ENCODE assay signal across 8 cellular contexts in genomic region chr18:3595282-3596273, GRCh38.
DNase-seq lines count a peak whose midpoint lies in the region; ATAC-seq and TF ChIP-seq lines count a peak whose summit lies in the region.

No MANE protein-coding gene starts in this region.

- no peaks in the 10 kb centered on the region for H3K9me3 ChIP-seq in KOPT-K1 (ENCODE audit: insufficient read depth, low read length, poor library complexity, severe bottlenecking)
- no peaks in the 10 kb centered on the region for H3K9me3 ChIP-seq in SK-N-SH

- TF ChIP-seq CTCF in GM06990 (IDR thresholded peaks at IDR 0.05; ENCODE audit: insufficient read depth, low read length, poor library complexity, severe bottlenecking) (no peak), GM23338 (conservative IDR thresholded peaks at IDR 0.05; ENCODE audit: low read depth in 2 of 2) (no peak), SK-N-SH (IDR thresholded peaks at IDR 0.05) (no peak)

- CTCF ChIA-PET in SK-N-SH (lab: Yijun Ruan, JAX) (interaction anchor here (0.6 to 6.1 kb wide), 24 partner anchors 10 to 329 kb away, joined by 3 to 76 read pairs (median 5); no protein-coding TSS in a partner anchor), HEK293T (lab: Yijun Ruan, JAX) (interaction anchor here (0.6 to 2.2 kb wide), 3 partner anchors 8 to 59 kb away, joined by 3 to 10 read pairs (median 6); no protein-coding TSS in a partner anchor)

- H3K9me2 ChIP-seq in GM23338 (ENCODE audit: insufficient read depth): no peaks in the 10 kb centered on the region
- no peaks in the 10 kb centered on the region for H3K9me2 ChIP-seq in SK-N-SH

- DNase-seq in GM06990 (ENCODE audit: extremely low read depth, insufficient read length): peak; percentile 64
- DNase-seq in GM23338 (ENCODE audit: low spot score): no peak
- no peak for DNase-seq in SK-N-SH
- DNase-seq in central memory CD4-positive, alpha-beta T cell: peak; percentile 27
- DNase-seq in kidney tubule cell (ENCODE audit: low spot score): peak; percentile 99
- DNase-seq in HEK293T (ENCODE audit: extremely low spot score): no peak

- peaks cover 19% of the 10 kb centered on the region for H3K79me2 ChIP-seq in GM23338 (replicated peaks; ENCODE audit: insufficient read depth)
- peaks cover 41% of the 10 kb centered on the region for H3K79me2 ChIP-seq in SK-N-SH (ENCODE audit: insufficient read depth)

- WGBS in SK-N-SH (ENCODE audit: low lambda C conversion rate): 47% methylated on average over 8 of the region's 8 CpGs

- H3K27me3 ChIP-seq in GM06990 (replicated peaks; ENCODE audit: control insufficient read depth, insufficient read depth, low read length) (no peaks in the 10 kb centered on the region), GM23338 (ENCODE audit: insufficient read depth) (peaks cover 25% of the 10 kb centered on the region), SK-N-SH (ENCODE audit: insufficient read depth) (no peaks in the 10 kb centered on the region)

- H3K4me2 ChIP-seq in GM23338: peak overlapping the region; percentile 72
- H3K4me2 ChIP-seq in SK-N-SH: peak overlapping the region; percentile 93

- TF ChIP-seq EP300 in SK-N-SH (IDR thresholded peaks at IDR 0.05; ENCODE audit: borderline replicate concordance in 1 of 2, low read depth in 1 of 2, low read length in 1 of 2): peak in 1 of 2 experiments; percentile 64; a peak in 1 of 4 replicates

- peak overlapping the region; percentile 97 for H3K27ac Mint-ChIP-seq in GM23338
- peak overlapping the region; percentile 100 for H3K27ac Mint-ChIP-seq in stimulated activated naive CD8-positive, alpha-beta T cell treated with anti-CD3 and anti-CD28 coated beads, Interleukin-15, Interleukin-2, amounts not matched to agents 100 ng/mL and 50 ng/mL, for 24 hours

- H3K4me3 ChIP-seq in GM06990 (replicated peaks; ENCODE audit: low read depth, low read length) (peak overlapping the region; percentile 44), GM23338 (peak overlapping the region; percentile 48; the same call in 1 of the 2 replicates), SK-N-SH (ENCODE audit: low read depth in 2 of 2, low read length in 1 of 2) (peak overlapping the region; percentile 53 to 67)

- H3F3A ChIP-seq in GM23338 (replicated peaks; ENCODE audit: low read depth): peaks cover 19% of the 10 kb centered on the region
- peaks cover 41% of the 10 kb centered on the region for H3F3A ChIP-seq in SK-N-SH (replicated peaks; ENCODE audit: insufficient read depth)

- H3K36me3 ChIP-seq in GM06990 (ENCODE audit: control insufficient read depth, insufficient read depth, low read length) (no peaks in the 10 kb centered on the region), GM23338 (ENCODE audit: insufficient read depth) (no peaks in the 10 kb centered on the region; the same call in 1 of the 2 replicates), KOPT-K1 (ENCODE audit: insufficient read depth, low read length) (no peaks in the 10 kb centered on the region), SK-N-SH (replicated peaks in 1 of 2; ENCODE audit: control insufficient read depth in 1 of 2, insufficient read depth in 2 of 2, low read length in 1 of 2) (peaks cover 0 to 4% of the 10 kb centered on the region in 2 experiments)

- H3K36me3 Mint-ChIP-seq in GM23338 (ENCODE audit: low read depth): peaks cover 21% of the 10 kb centered on the region
- peaks cover 9% of the 10 kb centered on the region for H3K36me3 Mint-ChIP-seq in stimulated activated naive CD8-positive, alpha-beta T cell treated with anti-CD3 and anti-CD28 coated beads, Interleukin-15, Interleukin-2, amounts not matched to agents 100 ng/mL and 50 ng/mL, for 24 hours (ENCODE audit: low read depth)

- H3K4me1 Mint-ChIP-seq in GM23338: peaks cover 62% of the 10 kb centered on the region
- peaks cover 74% of the 10 kb centered on the region for H3K4me1 Mint-ChIP-seq in stimulated activated naive CD8-positive, alpha-beta T cell treated with anti-CD3 and anti-CD28 coated beads, Interleukin-15, Interleukin-2, amounts not matched to agents 100 ng/mL and 50 ng/mL, for 24 hours (ENCODE audit: low read depth)

- POLR2A ChIA-PET in SK-N-SH (lab: Yijun Ruan, JAX) (interaction anchor here (0.6 to 2.4 kb wide), 5 partner anchors 19 to 312 kb away, joined by 4 to 10 read pairs (median 6); no protein-coding TSS in a partner anchor), HEK293T (lab: Yijun Ruan, JAX) (interaction anchor here (2.0 to 2.5 kb wide), 2 partner anchors 8 to 10 kb away, joined by 8 to 19 read pairs; no protein-coding TSS in a partner anchor)

- peak overlapping the region; percentile 92 for H3K9ac ChIP-seq in SK-N-SH

- H3K9me3 Mint-ChIP-seq in GM23338: no peaks in the 10 kb centered on the region
- H3K9me3 Mint-ChIP-seq in stimulated activated naive CD8-positive, alpha-beta T cell treated with anti-CD3 and anti-CD28 coated beads, Interleukin-15, Interleukin-2, amounts not matched to agents 100 ng/mL and 50 ng/mL, for 24 hours: no peaks in the 10 kb centered on the region

- H3K4me3 Mint-ChIP-seq in GM23338: peak overlapping the region; percentile 67
- H3K4me3 Mint-ChIP-seq in stimulated activated naive CD8-positive, alpha-beta T cell treated with anti-CD3 and anti-CD28 coated beads, Interleukin-15, Interleukin-2, amounts not matched to agents 100 ng/mL and 50 ng/mL, for 24 hours: peak overlapping the region; percentile 91

- H3K27me3 Mint-ChIP-seq in GM23338 (ENCODE audit: insufficient read depth, low read depth, poor library complexity): peaks cover 26% of the 10 kb centered on the region
- H3K27me3 Mint-ChIP-seq in stimulated activated naive CD8-positive, alpha-beta T cell treated with anti-CD3 and anti-CD28 coated beads, Interleukin-15, Interleukin-2, amounts not matched to agents 100 ng/mL and 50 ng/mL, for 24 hours: no peaks in the 10 kb centered on the region

- H3K27ac ChIP-seq in GM23338 (ENCODE audit: low read depth) (peak overlapping the region; percentile 88), KOPT-K1 (ENCODE audit: low read depth, low read length, poor library complexity, severe bottlenecking) (peak overlapping the region; percentile 87), SK-N-SH (ENCODE audit: low read depth in 2 of 2, low read length in 1 of 2) (peak overlapping the region; percentile 100)

- no peak for TF ChIP-seq RAD21 in SK-N-SH (IDR thresholded peaks at IDR 0.05; ENCODE audit: low read length)

- no peak for ATAC-seq in GM23338

- H2AFZ ChIP-seq in GM23338: no peak overlapping the region
- H2AFZ ChIP-seq in SK-N-SH (ENCODE audit: low read depth): no peak overlapping the region

- H3K4me1 ChIP-seq in GM23338 (ENCODE audit: insufficient read depth) (peaks cover 56% of the 10 kb centered on the region), SK-N-SH (ENCODE audit: control insufficient read depth in 1 of 2, insufficient read depth in 2 of 2, low read depth in 1 of 2, low read length in 1 of 2) (peaks cover 36 to 52% of the 10 kb centered on the region in 2 experiments)

- no peaks in the 10 kb centered on the region for H4K20me1 ChIP-seq in GM23338 (replicated peaks; ENCODE audit: insufficient read depth)
- H4K20me1 ChIP-seq in SK-N-SH (ENCODE audit: insufficient read depth): no peaks in the 10 kb centered on the region

TF ChIP-seq in SK-N-SH, 30 proteins besides CTCF, POLR2A, EP300 and RAD21 (continues in another document):
- TF ChIP-seq SIN3A (IDR thresholded peaks at IDR 0.05; ENCODE audit: borderline replicate concordance, low read depth, low read length) (no peak), JUND (IDR thresholded peaks at IDR 0.05) (peak; percentile 80), RFX5 (IDR thresholded peaks at IDR 0.05; ENCODE audit: low read length) (no peak), ZBTB33 (IDR thresholded peaks at IDR 0.05; ENCODE audit: borderline replicate concordance, low read depth) (no peak)

TF ChIP-seq in HEK293T, 16 proteins besides CTCF, POLR2A, EP300 and RAD21:
- TF ChIP-seq SUZ12 (IDR thresholded peaks at IDR 0.05) (no peak), FOXK2 (IDR thresholded peaks at IDR 0.05) (no peak), LEF1 (IDR thresholded peaks at IDR 0.05; ENCODE audit: borderline replicate concordance) (no peak), BHLHE40 (IDR thresholded peaks at IDR 0.05; ENCODE audit: borderline replicate concordance) (no peak), SP1 (IDR thresholded peaks at IDR 0.05) (no peak), NFRKB (IDR thresholded peaks at IDR 0.05) (no peak), FOXA1 (IDR thresholded peaks at IDR 0.05) (no peak), CTBP1 (IDR thresholded peaks at IDR 0.05; ENCODE audit: borderline replicate concordance) (no peak), ZNF384 (IDR thresholded peaks at IDR 0.05) (no peak), L3MBTL2 (conservative IDR thresholded peaks at IDR 0.05) (no peak), PKNOX1 (IDR thresholded peaks at IDR 0.05) (no peak), ELF4 (IDR thresholded peaks at IDR 0.05) (no peak), TARDBP (IDR thresholded peaks at IDR 0.05) (no peak), FOXM1 (IDR thresholded peaks at IDR 0.05; ENCODE audit: borderline replicate concordance) (no peak), HDGF (IDR thresholded peaks at IDR 0.05; ENCODE audit: borderline replicate concordance) (no peak), ARNT (IDR thresholded peaks at IDR 0.05) (no peak)

Comparison
In these comparisons a context has a peak if more than half of its experiments do, and no peak if none do; other contexts are left out.
1. DNase-seq: peak in GM06990 (single experiment), central memory CD4-positive, alpha-beta T cell (single experiment) and kidney tubule cell (single experiment); none in GM23338 (single experiment), SK-N-SH (single experiment) and HEK293T (single experiment).
2. Peak in every context shown above with its lines, with median percentiles within 50 percentile points of each other: H3K4me3 ChIP-seq and H3K27ac ChIP-seq.